8 cellular contexts compared by ENCODE assay signal in genomic region chr17:62627904-62628603, GRCh38. TPM values are rescaled to one million over a fixed set of nuclear protein-coding genes. Genes with fewer than 3 reads are reported as not detected.
DNase-seq lines count a peak whose midpoint lies in the region; ATAC-seq and TF ChIP-seq lines count a peak whose summit lies in the region.

No MANE protein-coding gene starts in this region.

- peak overlapping the region; percentile 86 for H3K9ac ChIP-seq in SK-N-MC (ENCODE audit: insufficient read length)

- DNase-seq in A172 (ENCODE audit: low spot score) (peak; percentile 37), SK-N-MC (ENCODE audit: low read depth, low spot score) (no peak), chondrocyte (ENCODE audit: low spot score) (no peak), lower leg skin (ENCODE audit: low spot score in 2 of 2) (peak in 1 of 2 donors; percentile 92), epidermal melanocyte (ENCODE audit: insufficient read length, low spot score) (no peak)
- DNase-seq in stimulated activated CD8-positive, alpha-beta memory T cell treated with anti-CD3 and anti-CD28 coated beads, Interleukin-12 subunit alpha, Interleukin-12 subunit beta, amount 100 ng/mL, for 4 hours (ENCODE audit: low read depth): peak; percentile 33

- H3K36me3 Mint-ChIP-seq in chondrocyte (ENCODE audit: low read depth): peaks cover 7% of the 10 kb centered on the region

- H3K36me3 ChIP-seq in SK-N-MC (ENCODE audit: insufficient read depth, low read length): no peaks in the 10 kb centered on the region; the same call in 1 of the 2 replicates

- intact Hi-C loops in lower leg skin (cut with DNase I; ENCODE audit: low total_unique reads): no loop called here

- WGBS in lower leg skin, 2 donors: 0 to 2% methylated on average over 34 to 50 of the region's 61 CpGs

- TF ChIP-seq CTCF in chondrocyte (IDR thresholded peaks at IDR 0.05) (peak; percentile 4), lower leg skin (IDR thresholded peaks at IDR 0.05) (no peak)

- H3K27me3 Mint-ChIP-seq in chondrocyte (ENCODE audit: low read depth): no peaks in the 10 kb centered on the region

- peak overlapping the region; percentile 99 for H3K27ac Mint-ChIP-seq in chondrocyte (ENCODE audit: unreplicated experiment)

- no peak for TF ChIP-seq POLR2A in lower leg skin (IDR thresholded peaks at IDR 0.05)

- H3K4me3 Mint-ChIP-seq in chondrocyte (ENCODE audit: unreplicated experiment): peak overlapping the region; percentile 99

- H3K9me3 ChIP-seq in SK-N-MC (ENCODE audit: low read depth, low read length): no peaks in the 10 kb centered on the region

- no peaks in the 10 kb centered on the region for H3K9me3 Mint-ChIP-seq in chondrocyte (ENCODE audit: low read depth)

- H3K4me3 ChIP-seq in SK-N-MC: peak overlapping the region; percentile 92
- H3K4me3 ChIP-seq in lower leg skin (ENCODE audit: low read depth, poor library complexity, severe bottlenecking): peak overlapping the region; percentile 51

- H3K27ac ChIP-seq in SK-N-MC: peak overlapping the region; percentile 82

- ATAC-seq in GM21390 (IDR thresholded peaks at IDR 0.05; ENCODE audit: unreplicated experiment) (peak; percentile 41), HG03521 (IDR thresholded peaks at IDR 0.05; ENCODE audit: unreplicated experiment) (no peak)

- H3K4me1 Mint-ChIP-seq in chondrocyte (ENCODE audit: low read depth): peaks cover 50% of the 10 kb centered on the region

RNA-seq across cellular contexts. Expression of gene MRC2, which starts 0.6 kb away (rescaled TPM):
- total RNA-seq in A172 (2014; rRNA removed; shearing (Covaris generic)): 122 and 123 TPM in 2 replicates
- total RNA-seq in chondrocyte: 347 to 378 TPM (median 353 TPM) in 3 replicates
- 10 to 100 TPM; 18.8 to 53.0 (median 20.6) TPM for total RNA-seq in lower leg skin

Comparison
In these comparisons a context has a peak if more than half of its experiments do, and no peak if none do; other contexts are left out.
1. DNase-seq: peak in A172 (single experiment) and stimulated activated CD8-positive, alpha-beta memory T cell treated with anti-CD3 and anti-CD28 coated beads, Interleukin-12 subunit alpha, Interleukin-12 subunit beta, amount 100 ng/mL, for 4 hours (single experiment); none in SK-N-MC (single experiment), chondrocyte (single experiment) and epidermal melanocyte (single experiment).